ENCODE assay signal across 8 cellular contexts in genomic region chr1:32221581-32221979, GRCh38. TPM values are rescaled to one million over a fixed set of nuclear protein-coding genes. Genes with fewer than 3 reads are reported as not detected.
A peak's percentile ranks its signal among the peaks of the same experiment; 100 is the strongest.
DNase-seq lines count a peak whose midpoint lies in the region; ATAC-seq and TF ChIP-seq lines count a peak whose summit lies in the region.

No MANE protein-coding gene starts in this region.

- H3K18ac ChIP-seq in H9 (ENCODE audit: insufficient read length, low read depth, low read length), result no peak overlapping the region

- TF ChIP-seq CTCF in H9 (conservative IDR thresholded peaks at IDR 0.05) (no peak), hepatocyte (IDR thresholded peaks at IDR 0.05; ENCODE audit: poor library complexity) (no peak), smooth muscle cell (IDR thresholded peaks at IDR 0.05; ENCODE audit: borderline replicate concordance, insufficient read depth, poor library complexity, severe bottlenecking) (no peak), GM10266 (IDR thresholded peaks at IDR 0.05; ENCODE audit: control insufficient read depth, insufficient read depth, low read depth, missing control alignments) (no peak)

- H3K79me2 ChIP-seq in H9 (ENCODE audit: insufficient read depth, low read length) (peaks cover 3% of the 10 kb centered on the region; the same call in 1 of the 2 replicates), hepatocyte (peaks cover 44% of the 10 kb centered on the region), smooth muscle cell (ENCODE audit: low read depth) (peaks cover 45% of the 10 kb centered on the region)

- no peak overlapping the region for H3K14ac ChIP-seq in H9 (ENCODE audit: insufficient read depth, low read length)

- no peak overlapping the region for H2BK15ac ChIP-seq in H9 (ENCODE audit: low read depth, low read length)

- H2AFZ ChIP-seq in H9 (ENCODE audit: low read length), result no peak overlapping the region
- H2AFZ ChIP-seq in hepatocyte, result peak overlapping the region; percentile 79
- peak overlapping the region; percentile 94 for H2AFZ ChIP-seq in smooth muscle cell (ENCODE audit: low read depth)

- H3K9me3 ChIP-seq in H9 (ENCODE audit: control insufficient read depth, low read depth, low read length) (no peaks in the 10 kb centered on the region), hepatocyte (ENCODE audit: low read depth) (no peaks in the 10 kb centered on the region), smooth muscle cell (replicated peaks; ENCODE audit: low read depth) (no peaks in the 10 kb centered on the region)

- WGBS in H9 (ENCODE audit: extremely low coverage, insufficient read length, low lambda C conversion rate), result no CpG with 5 or more reads among the region's 13 CpGs
- 9% methylated on average over 13 of the region's 13 CpGs for WGBS in hepatocyte (ENCODE audit: low lambda C conversion rate, missing lambda C conversion rate)
- 8% methylated on average over 13 of the region's 13 CpGs for WGBS in smooth muscle cell (ENCODE audit: low lambda C conversion rate)

- H2BK5ac ChIP-seq in H9 (ENCODE audit: insufficient read length, low read length), result no peak overlapping the region

- H3K27me3 ChIP-seq in H9 (ENCODE audit: insufficient read depth, low read length) (no peaks in the 10 kb centered on the region), hepatocyte (no peaks in the 10 kb centered on the region), smooth muscle cell (ENCODE audit: low read depth) (no peaks in the 10 kb centered on the region)

- H4K20me1 ChIP-seq in H9 (ENCODE audit: control insufficient read depth, insufficient read depth, insufficient read length) (no peaks in the 10 kb centered on the region), hepatocyte (ENCODE audit: insufficient read depth, poor library complexity, severe bottlenecking) (no peaks in the 10 kb centered on the region), smooth muscle cell (ENCODE audit: low read depth) (no peaks in the 10 kb centered on the region)

- H4K91ac ChIP-seq in H9 (ENCODE audit: insufficient read length, low read depth, low read length), result no peak overlapping the region

- H3K4me1 Mint-ChIP-seq in H9, result peaks cover 17 to 25% of the 10 kb centered on the region in 2 experiments
- peaks cover 38% of the 10 kb centered on the region for H3K4me1 Mint-ChIP-seq in activated CD4-positive, alpha-beta memory T cell treated with anti-CD3 and anti-CD28 coated beads for 36 hours (ENCODE audit: low read depth)

- H3K4me1 ChIP-seq in H9 (ENCODE audit: insufficient read depth, low read length) (peaks cover 7% of the 10 kb centered on the region; the same call in 1 of the 2 replicates), hepatocyte (ENCODE audit: insufficient read depth) (peaks cover 24% of the 10 kb centered on the region), smooth muscle cell (ENCODE audit: low read depth) (peaks cover 15% of the 10 kb centered on the region)

- no peaks in the 10 kb centered on the region for H3K9me3 Mint-ChIP-seq in H9
- no peaks in the 10 kb centered on the region for H3K9me3 Mint-ChIP-seq in activated CD4-positive, alpha-beta memory T cell treated with anti-CD3 and anti-CD28 coated beads for 36 hours

- no peaks in the 10 kb centered on the region for H3K79me1 ChIP-seq in H9 (ENCODE audit: insufficient read depth, low read depth, low read length, poor library complexity, severe bottlenecking)

- no peaks in the 10 kb centered on the region for H3K9me2 ChIP-seq in hepatocyte (replicated peaks; ENCODE audit: insufficient read depth)

- no peak overlapping the region for H3K27ac ChIP-seq in H9 (ENCODE audit: insufficient read length, low read depth, low read length)
- peak overlapping the region; percentile 97 for H3K27ac ChIP-seq in hepatocyte
- peak overlapping the region; percentile 95 for H3K27ac ChIP-seq in smooth muscle cell (ENCODE audit: low read depth)

- peak overlapping the region; percentile 98 for H3K4me3 Mint-ChIP-seq in H9
- H3K4me3 Mint-ChIP-seq in activated CD4-positive, alpha-beta memory T cell treated with anti-CD3 and anti-CD28 coated beads for 36 hours, result peak overlapping the region; percentile 95

- no peak overlapping the region for H3K23ac ChIP-seq in H9 (ENCODE audit: insufficient read length, low read depth, low read length)

- intact Hi-C loops in activated CD4-positive, alpha-beta memory T cell treated with anti-CD3 and anti-CD28 coated beads for 36 hours (cut with micrococcal nuclease), result no loop called here

- peaks cover 25 to 46% (median 38%) of the 10 kb centered on the region in 3 experiments for H3K36me3 Mint-ChIP-seq in H9 (ENCODE audit: insufficient read depth in 1 of 3, low read depth in 3 of 3)
- peaks cover 22% of the 10 kb centered on the region for H3K36me3 Mint-ChIP-seq in activated CD4-positive, alpha-beta memory T cell treated with anti-CD3 and anti-CD28 coated beads for 36 hours

- DNase-seq in H9 (no peak), hepatocyte (ENCODE audit: low spot score) (no peak), smooth muscle cell (lab: John Stamatoyannopoulos, UW; ENCODE audit: unreplicated experiment) (no peak), GM10266 (ENCODE audit: extremely low spot score) (no peak), AG08396 (ENCODE audit: low spot score) (no peak), pons (ENCODE audit: low spot score) (no peak)
- DNase-seq in activated CD4-positive, alpha-beta memory T cell treated with anti-CD3 and anti-CD28 coated beads for 36 hours, result no peak

- peak overlapping the region; percentile 35 for H3K9ac ChIP-seq in H9 (ENCODE audit: extremely low read depth, insufficient read length, low read length)
- peak overlapping the region; percentile 97 for H3K9ac ChIP-seq in smooth muscle cell (ENCODE audit: low read depth)

- no peak overlapping the region for H2BK20ac ChIP-seq in H9 (ENCODE audit: low read depth, low read length, poor library complexity, severe bottlenecking)

- no peak overlapping the region for H2BK12ac ChIP-seq in H9 (ENCODE audit: insufficient read length, low read depth, low read length)

- H3K4me2 ChIP-seq in H9 (ENCODE audit: insufficient read depth, insufficient read length, low read length) (peak overlapping the region; percentile 79), hepatocyte (peak overlapping the region; percentile 94), smooth muscle cell (peak overlapping the region; percentile 91)

- CTCF ChIA-PET in activated CD4-positive, alpha-beta memory T cell treated with anti-CD3 and anti-CD28 coated beads for 36 hours (lab: Charles Lee), result interaction anchor here (1.4 to 5.1 kb wide), 2 partner anchors 27 to 180 kb away, joined by 3 to 31 read pairs; partner anchors contain the start of gene FAM167B

- no peaks in the 10 kb centered on the region for H3K27me3 Mint-ChIP-seq in H9 (ENCODE audit: low read depth)
- no peaks in the 10 kb centered on the region for H3K27me3 Mint-ChIP-seq in activated CD4-positive, alpha-beta memory T cell treated with anti-CD3 and anti-CD28 coated beads for 36 hours

- ATAC-seq in HG03108 (IDR thresholded peaks at IDR 0.05; ENCODE audit: unreplicated experiment), result no peak

- no peak overlapping the region for H4K5ac ChIP-seq in H9 (ENCODE audit: insufficient read length, low read depth, low read length)

- POLR2A ChIA-PET in activated CD4-positive, alpha-beta memory T cell treated with anti-CD3 and anti-CD28 coated beads for 36 hours (lab: Charles Lee), result interaction anchor here (0.7 kb wide), 1 partner anchor 33 kb away, joined by 3 read pairs; no protein-coding TSS in a partner anchor

- no peaks in the 10 kb centered on the region for H3F3A ChIP-seq in smooth muscle cell (ENCODE audit: low read depth)

- no peak overlapping the region for H3K56ac ChIP-seq in H9 (ENCODE audit: insufficient read length, low read depth, low read length)

- no peak overlapping the region for H3T11ph ChIP-seq in H9 (ENCODE audit: low read length)

- no peaks in the 10 kb centered on the region for H3K36me3 ChIP-seq in hepatocyte (replicated peaks; ENCODE audit: insufficient read depth, low read depth)
- H3K36me3 ChIP-seq in smooth muscle cell (ENCODE audit: low read depth), result no peaks in the 10 kb centered on the region

- peaks cover 7% of the 10 kb centered on the region for H3K23me2 ChIP-seq in H9 (ENCODE audit: insufficient read length, low read depth, low read length, poor library complexity, severe bottlenecking)

- no peak overlapping the region for H2BK120ac ChIP-seq in H9 (ENCODE audit: low read depth, low read length, poor library complexity, severe bottlenecking)

- H3K27ac Mint-ChIP-seq in H9, result peak overlapping the region; percentile 83 to 99 (median 93); a peak in 6 of 7 replicates
- H3K27ac Mint-ChIP-seq in activated CD4-positive, alpha-beta memory T cell treated with anti-CD3 and anti-CD28 coated beads for 36 hours, result peak overlapping the region; percentile 94

- H4K8ac ChIP-seq in H9 (replicated peaks; ENCODE audit: insufficient read length, low read depth, low read length), result no peak overlapping the region

- H3K4me3 ChIP-seq in hepatocyte (peak overlapping the region; percentile 65), smooth muscle cell (peak overlapping the region; percentile 98)

- H2AK5ac ChIP-seq in H9 (ENCODE audit: insufficient read length, low read length), result no peak overlapping the region

- H3K4ac ChIP-seq in H9 (ENCODE audit: low read depth, low read length), result no peak overlapping the region

RNA-seq across cellular contexts. Expression of gene TMEM234, which starts 0.6 kb away (rescaled TPM):
- total RNA-seq in H9 (2021) (19.5 and 19.7 TPM in 2 replicates), hepatocyte (11.9 and 14.8 TPM in 2 replicates), smooth muscle cell (10.9 and 13.3 TPM in 2 replicates)
- 1 to 10 TPM; 7.8 to 9.9 TPM for total RNA-seq in activated CD4-positive, alpha-beta memory T cell treated with anti-CD3 and anti-CD28 coated beads for 36 hours
- polyA plus RNA-seq in hepatocyte (27.4 and 38.6 TPM in 2 replicates), smooth muscle cell (19.8 and 27.5 TPM in 2 replicates)

RNA-seq across cellular contexts. Expression of gene EIF3I, which starts 0.6 kb away (rescaled TPM):
- total RNA-seq in H9 (2021) (222 and 224 TPM in 2 replicates), hepatocyte (207 and 227 TPM in 2 replicates), smooth muscle cell (200 and 240 TPM in 2 replicates)
- total RNA-seq in activated CD4-positive, alpha-beta memory T cell treated with anti-CD3 and anti-CD28 coated beads for 36 hours, result 100 to 1,000 TPM; 297 to 299 TPM
- polyA plus RNA-seq in hepatocyte (177 and 183 TPM in 2 replicates), smooth muscle cell (250 and 257 TPM in 2 replicates)

RNA-seq across cellular contexts. Expression of gene DCDC2B, which starts 12.7 kb away (rescaled TPM):
- total RNA-seq in H9 (2021), result not detected in 2 replicates
- not detected for total RNA-seq in activated CD4-positive, alpha-beta memory T cell treated with anti-CD3 and anti-CD28 coated beads for 36 hours
- not detected in 2 replicates for total RNA-seq in hepatocyte
- 0.17 and 0.96 TPM in 2 replicates for polyA plus RNA-seq in hepatocyte
- total RNA-seq in smooth muscle cell, result not detected in 2 replicates
- 0.47 TPM in 1 of 2 replicates, not detected in the other for polyA plus RNA-seq in smooth muscle cell

RNA-seq across cellular contexts. Expression of gene IQCC, which starts 16.1 kb away (rescaled TPM):
- total RNA-seq in H9 (2021), result 5.1 and 5.3 TPM in 2 replicates
- total RNA-seq in activated CD4-positive, alpha-beta memory T cell treated with anti-CD3 and anti-CD28 coated beads for 36 hours, result 1 to 10 TPM; 4.5 to 5.2 TPM
- total RNA-seq in hepatocyte, result 1.5 and 1.9 TPM in 2 replicates
- polyA plus RNA-seq in hepatocyte, result 1.5 and 3.4 TPM in 2 replicates
- 1.4 and 3.1 TPM in 2 replicates for total RNA-seq in smooth muscle cell
- polyA plus RNA-seq in smooth muscle cell, result 2.4 TPM in 2 replicates

RNA-seq across cellular contexts. Expression of gene CCDC28B, which starts 21.2 kb away (rescaled TPM):
- 20.7 and 21.3 TPM in 2 replicates for total RNA-seq in H9 (2021)
- total RNA-seq in activated CD4-positive, alpha-beta memory T cell treated with anti-CD3 and anti-CD28 coated beads for 36 hours, result 10 to 100 TPM; 13.4 to 14.8 TPM
- total RNA-seq in hepatocyte, result 12.9 and 15.8 TPM in 2 replicates
- polyA plus RNA-seq in hepatocyte, result 28.5 and 29.5 TPM in 2 replicates
- 19.9 and 41.6 TPM in 2 replicates for total RNA-seq in smooth muscle cell
- 58.9 and 63.9 TPM in 2 replicates for polyA plus RNA-seq in smooth muscle cell
